In genomic region chr6:111478749-111479148, GRCh38 we compare ENCODE assay signal across 1 cellular context.
TF ChIP-seq lines count a peak whose summit lies in the region.

No MANE protein-coding gene starts in this region.

TF ChIP-seq in GM12878, 131 proteins besides CTCF, POLR2A, EP300 and RAD21 (continued from another document and continues in another):
- TF ChIP-seq USF1 (IDR thresholded peaks at IDR 0.05; ENCODE audit: borderline replicate concordance, extremely low read length, insufficient read depth, low read depth, low read length) = no peak
- TF ChIP-seq CBX3 (IDR thresholded peaks at IDR 0.05; ENCODE audit: borderline replicate concordance, low read depth) = no peak
- no peak for TF ChIP-seq BMI1 (IDR thresholded peaks at IDR 0.05; ENCODE audit: borderline replicate concordance)
- TF ChIP-seq FOXK2 (IDR thresholded peaks at IDR 0.05) = no peak
- TF ChIP-seq SUPT20H (IDR thresholded peaks at IDR 0.05; ENCODE audit: borderline replicate concordance, control insufficient read depth, low read depth, low read length) = no peak
- no peak for TF ChIP-seq NR2F1 (conservative IDR thresholded peaks at IDR 0.05)
- no peak for TF ChIP-seq TAF1 (IDR thresholded peaks at IDR 0.05; ENCODE audit: borderline replicate concordance, low read depth, low read length)
- TF ChIP-seq NKRF (conservative IDR thresholded peaks at IDR 0.05) = no peak
- no peak for TF ChIP-seq IRF5 (IDR thresholded peaks at IDR 0.05; ENCODE audit: borderline replicate concordance)
- no peak for TF ChIP-seq FOS (IDR thresholded peaks at IDR 0.05; ENCODE audit: borderline replicate concordance, extremely low read depth, insufficient read length)
- TF ChIP-seq RELA (IDR thresholded peaks at IDR 0.05; ENCODE audit: borderline replicate concordance, partially characterized antibody) = no peak
- TF ChIP-seq CREB1 (IDR thresholded peaks at IDR 0.05; ENCODE audit: low read depth) = no peak
- TF ChIP-seq RB1 (IDR thresholded peaks at IDR 0.05; ENCODE audit: borderline replicate concordance) = 0 out of 2 replicates have a peak, but pooled peaks have one; percentile 43
- TF ChIP-seq REST (IDR thresholded peaks at IDR 0.05; ENCODE audit: low read depth, low read length) = no peak
- TF ChIP-seq LARP7 (IDR thresholded peaks at IDR 0.05) = no peak
- no peak for TF ChIP-seq BACH1 (IDR thresholded peaks at IDR 0.05; ENCODE audit: borderline replicate concordance)
- TF ChIP-seq SPI1 (IDR thresholded peaks at IDR 0.05; ENCODE audit: borderline replicate concordance, insufficient read depth, low read depth, low read length) = peak; percentile 63; the same call in 1 of the 2 replicates
- no peak for TF ChIP-seq RFX5 (IDR thresholded peaks at IDR 0.05; ENCODE audit: low read depth, low read length)
- TF ChIP-seq BRCA1 (IDR thresholded peaks at IDR 0.05; ENCODE audit: low read depth, low read length) = no peak
- no peak for TF ChIP-seq POLR2AphosphoS5 (IDR thresholded peaks at IDR 0.05; ENCODE audit: low read length)
- TF ChIP-seq YBX1 (IDR thresholded peaks at IDR 0.05) = no peak
- TF ChIP-seq IKZF1 (conservative IDR thresholded peaks at IDR 0.05) = no peak
- no peak for TF ChIP-seq ZNF274 (IDR thresholded peaks at IDR 0.05; ENCODE audit: insufficient read depth, insufficient read length)
- no peak for TF ChIP-seq PRDM15 (CRISPR knock-in tag; IDR thresholded peaks at IDR 0.05)
- TF ChIP-seq RELB (IDR thresholded peaks at IDR 0.05; ENCODE audit: low read depth) = 0 out of 2 replicates have a peak, but pooled peaks have one; percentile 13
- no peak for TF ChIP-seq NFYA (IDR thresholded peaks at IDR 0.05; ENCODE audit: borderline replicate concordance, low read depth, low read length)
- no peak for TF ChIP-seq ETV6 (conservative IDR thresholded peaks at IDR 0.05 in 1 of 2, IDR thresholded peaks at IDR 0.05 in 1 of 2; ENCODE audit: borderline replicate concordance in 1 of 2, low read depth in 1 of 2)
- no peak for TF ChIP-seq MYB (IDR thresholded peaks at IDR 0.05; ENCODE audit: borderline replicate concordance, low read depth, low read length)
- TF ChIP-seq MYC (IDR thresholded peaks at IDR 0.05; ENCODE audit: insufficient read depth, insufficient read length, insufficient replicate concordance, low read length, severe bottlenecking) = no peak
- TF ChIP-seq CBFB (IDR thresholded peaks at IDR 0.05; ENCODE audit: low read depth) = no peak
- TF ChIP-seq ZNF622 (IDR thresholded peaks at IDR 0.05) = no peak
- no peak for TF ChIP-seq SMAD1 (IDR thresholded peaks at IDR 0.05; ENCODE audit: low read depth, partially characterized antibody)
- no peak for TF ChIP-seq JUND (IDR thresholded peaks at IDR 0.05; ENCODE audit: low read depth, low read length)
- no peak for TF ChIP-seq ZSCAN29 (IDR thresholded peaks at IDR 0.05)
- no peak for TF ChIP-seq NBN (IDR thresholded peaks at IDR 0.05)
- no peak for TF ChIP-seq POU2F2 (IDR thresholded peaks at IDR 0.05; ENCODE audit: borderline replicate concordance, low read depth, low read length)
- TF ChIP-seq IKZF2 (IDR thresholded peaks at IDR 0.05) = peak in 1 of 2 experiments; percentile 33; a peak in 2 of 4 replicates
- TF ChIP-seq IRF3 (IDR thresholded peaks at IDR 0.05) = no peak
- TF ChIP-seq MAX (IDR thresholded peaks at IDR 0.05; ENCODE audit: low read depth, low read length) = no peak
- TF ChIP-seq RUNX3 (IDR thresholded peaks at IDR 0.05; ENCODE audit: low read length) = 0 out of 2 replicates have a peak, but pooled peaks have one; percentile 16
- no peak for TF ChIP-seq SIN3A (IDR thresholded peaks at IDR 0.05; ENCODE audit: low read depth, low read length)
- TF ChIP-seq MTA2 (IDR thresholded peaks at IDR 0.05; ENCODE audit: low read depth) = no peak
- peak; percentile 47; the same call in 1 of the 2 replicates for TF ChIP-seq ATF7 (IDR thresholded peaks at IDR 0.05; ENCODE audit: low read depth)
- TF ChIP-seq SMC3 (IDR thresholded peaks at IDR 0.05; ENCODE audit: borderline replicate concordance, low read length) = peak; percentile 67; the same call in 1 of the 2 replicates
- TF ChIP-seq HDAC6 (IDR thresholded peaks at IDR 0.05; ENCODE audit: unreplicated experiment) = no peak
- peak; percentile 60 for TF ChIP-seq SKIL (IDR thresholded peaks at IDR 0.05; ENCODE audit: low read depth, poor library complexity, severe bottlenecking)
